Comparison of ENCODE assay signal across 11 cellular contexts in the genomic region with DNA sequence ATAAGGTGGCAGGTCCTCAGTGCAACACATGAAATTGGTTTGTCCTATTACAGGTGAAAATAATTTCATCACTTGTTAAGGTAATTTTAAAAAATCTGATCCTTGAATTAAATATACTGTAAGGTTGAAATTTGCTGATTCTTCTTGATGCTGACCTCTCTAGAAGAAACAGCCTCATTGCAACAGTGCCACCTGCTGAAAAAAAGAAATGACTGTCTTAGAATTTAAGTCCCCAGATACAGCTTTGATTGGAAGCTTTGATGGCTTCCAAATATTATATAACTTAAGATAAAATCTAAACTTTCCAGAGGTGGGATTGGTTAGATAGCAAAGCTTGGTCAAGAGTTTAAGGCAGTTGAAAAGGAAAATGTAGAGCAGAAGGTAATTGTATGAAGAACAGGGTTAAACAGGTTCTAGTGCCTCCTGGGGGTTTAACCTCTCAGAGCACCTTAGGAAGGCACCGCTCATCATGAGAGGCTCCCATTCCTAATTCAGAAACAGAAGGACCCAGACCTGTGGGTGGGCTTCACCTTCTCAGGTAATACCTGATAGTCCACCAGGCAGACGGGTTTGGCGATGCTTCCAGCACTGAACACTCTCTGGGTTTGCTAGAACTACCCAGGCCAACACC.
DNase-seq lines count a peak whose midpoint lies in the region; ATAC-seq and TF ChIP-seq lines count a peak whose summit lies in the region.
"Had no signal": no experiment of that assay in that cellular context is flagged by ENCODE, and none has a peak within 500 bp of the region (broad histone marks: within the 10 kb centered on the region; RNA-seq: fewer than 3 reads in every experiment).

No MANE protein-coding gene starts in this region.

- CTCF ChIA-PET in naive thymus-derived CD4-positive, alpha-beta T cell (lab: Charles Lee): no interaction called here

- peak; percentile 35 for TF ChIP-seq CTCF in epithelial cell of proximal tubule (conservative IDR thresholded peaks at IDR 0.05; ENCODE audit: low read depth, low read length)

- intact Hi-C loops in naive thymus-derived CD4-positive, alpha-beta T cell (cut with micrococcal nuclease): no loop called here

- no peak overlapping the region for H3K27ac ChIP-seq in naive thymus-derived CD4-positive, alpha-beta T cell (ENCODE audit: low read depth, low read length)

- POLR2A ChIA-PET in naive thymus-derived CD4-positive, alpha-beta T cell (lab: Charles Lee): no interaction called here

- no peak overlapping the region for H3K4me3 ChIP-seq in epithelial cell of proximal tubule (ENCODE audit: low read depth, low read length)
- no peak overlapping the region for H3K4me3 ChIP-seq in naive thymus-derived CD4-positive, alpha-beta T cell (ENCODE audit: low read length)
- H3K4me3 ChIP-seq: mucosa of descending colon had no signal

- H3K27me3 Mint-ChIP-seq in naive thymus-derived CD4-positive, alpha-beta T cell: no peaks in the 10 kb centered on the region
- H3K27me3 Mint-ChIP-seq: stimulated activated memory B cell treated with anti-CD40 and anti-IgM and Interleukin-4, amounts not matched to agents 10 μg/mL and 1 μg/mL and 100 μg/mL, for 72 hours had no signal

- no peak for ATAC-seq in HG02884 (IDR thresholded peaks at IDR 0.05; ENCODE audit: unreplicated experiment)
- no peak for ATAC-seq in naive thymus-derived CD4-positive, alpha-beta T cell
- ATAC-seq: mucosa of descending colon; stimulated activated memory B cell treated with anti-CD40 and anti-IgM and Interleukin-4, amounts not matched to agents 10 μg/mL and 1 μg/mL and 100 μg/mL, for 72 hours had no signal

- H3K27me3 ChIP-seq in naive thymus-derived CD4-positive, alpha-beta T cell (ENCODE audit: control insufficient read depth in 2 of 2, insufficient read depth in 2 of 2, low read length in 2 of 2): no peaks in the 10 kb centered on the region

- no peak overlapping the region for H3K27ac Mint-ChIP-seq in naive thymus-derived CD4-positive, alpha-beta T cell
- H3K27ac Mint-ChIP-seq: stimulated activated memory B cell treated with anti-CD40 and anti-IgM and Interleukin-4, amounts not matched to agents 10 μg/mL and 1 μg/mL and 100 μg/mL, for 72 hours had no signal

- peaks cover 0 to 6% (median 0%) of the 10 kb centered on the region in 7 donors for H3K4me1 Mint-ChIP-seq in naive thymus-derived CD4-positive, alpha-beta T cell
- H3K4me1 Mint-ChIP-seq: stimulated activated memory B cell treated with anti-CD40 and anti-IgM and Interleukin-4, amounts not matched to agents 10 μg/mL and 1 μg/mL and 100 μg/mL, for 72 hours had no signal

- no peaks in the 10 kb centered on the region for H3K4me1 ChIP-seq in naive thymus-derived CD4-positive, alpha-beta T cell (ENCODE audit: control insufficient read depth in 2 of 2, insufficient read depth in 2 of 2, low read length in 2 of 2)

- H3K9me3 Mint-ChIP-seq in naive thymus-derived CD4-positive, alpha-beta T cell: peaks cover 6 to 29% (median 18%) of the 10 kb centered on the region in 11 donors

- no peaks in the 10 kb centered on the region for H3K36me3 ChIP-seq in naive thymus-derived CD4-positive, alpha-beta T cell (ENCODE audit: control insufficient read depth in 2 of 3, insufficient read depth in 3 of 3, low read length in 3 of 3)

- H3K4me3 Mint-ChIP-seq in naive thymus-derived CD4-positive, alpha-beta T cell: no peak overlapping the region
- H3K4me3 Mint-ChIP-seq: stimulated activated memory B cell treated with anti-CD40 and anti-IgM and Interleukin-4, amounts not matched to agents 10 μg/mL and 1 μg/mL and 100 μg/mL, for 72 hours had no signal

- no peaks in the 10 kb centered on the region for H3K9me3 ChIP-seq in naive thymus-derived CD4-positive, alpha-beta T cell (ENCODE audit: control insufficient read depth in 2 of 3, low read length in 3 of 3)

- H3K36me3 Mint-ChIP-seq in naive thymus-derived CD4-positive, alpha-beta T cell: peaks cover 0 to 9% (median 0%) of the 10 kb centered on the region in 5 donors
- H3K36me3 Mint-ChIP-seq: stimulated activated memory B cell treated with anti-CD40 and anti-IgM and Interleukin-4, amounts not matched to agents 10 μg/mL and 1 μg/mL and 100 μg/mL, for 72 hours had no signal

- DNase-seq in NCI-H510A treated with DMSO at 0.1 percent for 48 hours (lab: John Stamatoyannopoulos, UW) (peak; percentile 28), NCI-H510A (lab: John Stamatoyannopoulos, UW) (no peak), NCI-H748 treated with DMSO at 0.1 percent for 48 hours (lab: John Stamatoyannopoulos, UW) (peak; percentile 62), epithelial cell of proximal tubule (ENCODE audit: low read depth) (no peak), stromal cell of bone marrow (ENCODE audit: low read depth) (peak; percentile 33), ecto neural progenitor cell (ENCODE audit: low spot score) (no peak)
- DNase-seq in naive thymus-derived CD4-positive, alpha-beta T cell: no peak
- DNase-seq: C1 segment of cervical spinal cord, mucosa of descending colon had no signal

Comparison
In these comparisons a context has a peak if more than half of its experiments do, and no peak if none do; other contexts are left out.
1. DNase-seq: peak in NCI-H510A treated with DMSO at 0.1 percent for 48 hours (single experiment), NCI-H748 treated with DMSO at 0.1 percent for 48 hours (single experiment) and stromal cell of bone marrow (single experiment); none in NCI-H510A (single experiment), epithelial cell of proximal tubule (single experiment), naive thymus-derived CD4-positive, alpha-beta T cell (0 of 9) and ecto neural progenitor cell (single experiment).